In the genomic region with DNA sequence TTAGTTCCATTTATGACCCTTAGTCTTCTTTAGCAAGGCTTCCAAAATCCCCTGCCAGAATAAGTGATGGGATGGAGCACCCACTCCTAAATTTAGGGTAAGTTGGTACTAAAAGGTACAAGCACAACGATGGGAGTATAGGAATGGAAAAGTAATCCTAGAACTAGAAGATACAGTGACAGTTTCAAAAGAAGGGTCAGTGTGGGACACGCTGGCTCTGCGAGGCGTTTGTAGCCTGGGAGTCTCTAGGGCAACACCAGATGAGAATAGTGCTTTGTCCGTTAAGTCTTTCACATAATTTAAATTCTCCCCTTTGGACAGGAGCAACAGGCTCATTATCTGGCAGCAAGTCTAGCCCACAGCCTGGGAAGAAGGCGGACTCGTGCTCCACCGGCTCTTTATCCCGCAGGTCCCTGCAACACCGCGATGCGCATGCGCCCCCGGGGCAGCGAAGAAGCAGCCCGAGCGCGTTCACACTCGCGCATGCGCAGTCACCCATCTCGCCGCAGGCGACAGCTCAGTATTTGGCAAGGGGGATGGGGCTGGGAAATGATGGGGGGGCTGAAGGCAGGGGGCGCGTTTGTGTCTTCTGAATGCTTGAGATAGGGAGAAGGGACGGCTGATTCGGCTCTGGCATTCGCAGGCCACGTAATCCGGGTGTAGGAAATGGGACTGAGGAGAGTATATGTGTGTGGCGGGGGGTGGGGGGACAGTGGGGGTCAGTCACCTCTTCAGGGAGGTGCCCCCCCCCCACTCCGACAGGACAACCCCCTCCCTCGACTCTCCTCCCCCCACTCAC, we compare ENCODE assay signal across 7 cellular contexts. TPM values are rescaled to one million over a fixed set of nuclear protein-coding genes. Genes with fewer than 3 reads are reported as not detected.
DNase-seq lines count a peak whose midpoint lies in the region; ATAC-seq and TF ChIP-seq lines count a peak whose summit lies in the region.

No MANE protein-coding gene starts in this region.

- H3K27me3 ChIP-seq in spleen (replicated peaks in 1 of 7): no peaks in the 10 kb centered on the region

- peaks cover 0 to 34% (median 1%) of the 10 kb centered on the region in 6 donors for H3K36me3 ChIP-seq in spleen

- intact Hi-C loops in spleen (cut with DNase I; ENCODE audit: low total_unique reads): no loop called here

- no peak for TF ChIP-seq POLR2A in spleen (IDR thresholded peaks at IDR 0.05)

- DNase-seq in NCI-H226: peak; percentile 81
- DNase-seq in activated CD4-positive, CD25-positive, alpha-beta regulatory T cell (lab: John Stamatoyannopoulos, UW): peak; percentile 91 to 93 (median 92)
- DNase-seq in caudate nucleus (lab: John Stamatoyannopoulos, UW): peak in 60 of 61 donors; percentile 39 to 95 (median 87)
- peak; percentile 88 for DNase-seq in iris pigment epithelial cell (ENCODE audit: low read depth)
- peak; percentile 98 for DNase-seq in spleen

- peak in 4 of 11 experiments; percentile 5 to 22 (median 15) for TF ChIP-seq CTCF in spleen (IDR thresholded peaks at IDR 0.05 in 8 of 11, conservative IDR thresholded peaks at IDR 0.05 in 3 of 11)

- WGBS in spleen, 5 donors: 0 to 2% (median 0%) methylated on average over 22 to 34 of the region's 34 CpGs

- peaks cover 31 to 69% (median 58%) of the 10 kb centered on the region in 6 donors for H3K4me1 ChIP-seq in spleen

- no peaks in the 10 kb centered on the region for H3K9me3 ChIP-seq in spleen

- peak; percentile 31 for ATAC-seq in GM18519 (IDR thresholded peaks at IDR 0.05; ENCODE audit: low FRiP score, unreplicated experiment)
- peak; percentile 46 for ATAC-seq in HG03159 (IDR thresholded peaks at IDR 0.05; ENCODE audit: unreplicated experiment)

- H3K4me3 ChIP-seq in spleen: peak overlapping the region; percentile 41 to 77 (median 61)

- peak overlapping the region; percentile 98 for H3K27ac ChIP-seq in caudate nucleus (ENCODE audit: low read depth, low read length)
- peak overlapping the region; percentile 94 to 100 (median 98) for H3K27ac ChIP-seq in spleen

RNA-seq across cellular contexts. Expression of gene SPOP, which starts 0.6 kb away (rescaled TPM):
- 10 to 100 TPM; 54.6 to 86.4 (median 77.5) TPM for total RNA-seq in spleen
- 10 to 100 TPM; 23.7 to 35.7 (median 29.9) TPM for polyA plus RNA-seq in spleen

RNA-seq across cellular contexts. Expression of gene SLC35B1, which starts 30.4 kb away (rescaled TPM):
- 10 to 100 TPM; 37.0 to 69.9 (median 48.5) TPM for total RNA-seq in spleen
- polyA plus RNA-seq in spleen: 10 to 100 TPM; 23.7 to 42.0 (median 37.5) TPM

Comparison
In these comparisons a context has a peak if more than half of its experiments do, and no peak if none do; other contexts are left out.
1. Peak in every context shown above with its lines: DNase-seq, ATAC-seq, H3K4me3 ChIP-seq and H3K27ac ChIP-seq.